Comparison of ENCODE assay signal across 9 cellular contexts in the genomic region with DNA sequence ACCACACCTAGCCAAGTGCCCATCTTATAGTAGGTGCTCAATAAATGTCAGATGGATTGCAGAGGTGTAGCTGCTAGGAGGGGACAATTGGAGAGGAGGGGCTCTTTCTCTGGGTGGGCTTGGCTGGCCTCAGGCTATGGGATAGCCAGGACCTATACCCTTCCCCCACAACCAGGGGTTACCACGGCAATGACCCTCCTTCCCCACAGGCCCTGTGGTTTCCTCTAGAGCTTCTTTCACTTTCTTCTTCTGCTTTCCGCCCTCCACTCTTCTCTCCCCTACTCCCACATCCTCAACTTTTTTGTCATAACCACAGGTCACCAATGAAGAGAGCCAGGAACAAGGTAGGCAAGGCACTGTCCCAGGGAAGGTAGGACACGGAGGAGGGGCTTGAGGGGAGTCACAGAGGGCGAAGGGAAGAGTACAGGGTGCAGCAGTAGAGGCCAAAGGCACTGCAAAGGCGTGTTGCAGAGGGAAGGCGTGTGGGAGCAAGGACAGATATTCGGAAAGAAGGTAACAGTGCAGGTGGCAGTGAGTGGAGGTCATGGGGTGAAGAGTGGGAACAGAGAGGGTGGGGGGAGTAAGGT. TPM values are rescaled to one million over a fixed set of nuclear protein-coding genes. Genes with fewer than 3 reads are reported as not detected.
DNase-seq lines count a peak whose midpoint lies in the region; ATAC-seq, FAIRE-seq and TF ChIP-seq lines count a peak whose summit lies in the region.
"Had no signal": no experiment of that assay in that cellular context is flagged by ENCODE, and none has a peak within 500 bp of the region (broad histone marks: within the 10 kb centered on the region; RNA-seq: fewer than 3 reads in every experiment).

No MANE protein-coding gene starts in this region.

- intact Hi-C loops in activated B cell treated with CpG ODN at 0.5 μM for 24 hours (cut with micrococcal nuclease): loop anchor here (1.0 kb wide), 2 partner anchors 9 to 11 kb away; no protein-coding TSS in a partner anchor

- no peaks in the 10 kb centered on the region for H3K27me3 Mint-ChIP-seq in activated B cell treated with CpG ODN at 0.5 μM for 24 hours

- POLR2A ChIA-PET in activated B cell treated with CpG ODN at 0.5 μM for 24 hours (lab: Charles Lee): interaction anchor here (0.5 to 7.3 kb wide), 11 partner anchors 9 to 115 kb away, joined by 3 to 57 read pairs (median 7); a partner anchor contains a TSS

- peak; percentile 35 for DNase-seq in NK-92 treated with Interleukin-12 subunit alpha and Interleukin-12 subunit beta, amount 100 ng/mL, for 24 hours (lab: John Stamatoyannopoulos, UW)
- DNase-seq in NK-92 (lab: John Stamatoyannopoulos, UW; ENCODE audit: unreplicated experiment) (no peak), activated B cell treated with CpG ODN at 0.5 μM for 24 hours (no peak), RCC 7860 (ENCODE audit: low spot score) (no peak), NCI-H146 treated with DMSO at 0.1 percent for 48 hours (lab: John Stamatoyannopoulos, UW; ENCODE audit: unreplicated experiment) (no peak)
- peak; percentile 58 for DNase-seq in stimulated activated CD8-positive, alpha-beta memory T cell treated with anti-CD3 and anti-CD28 coated beads, Interleukin-4, amount 100 ng/mL, for 48 hours

- no peak for FAIRE-seq in RCC 7860 (lab: Jason Lieb, UNC)

- H3K27ac Mint-ChIP-seq in activated B cell treated with CpG ODN at 0.5 μM for 24 hours: peak overlapping the region; percentile 97

- H3K4me1 Mint-ChIP-seq in activated B cell treated with CpG ODN at 0.5 μM for 24 hours: peaks cover 84% of the 10 kb centered on the region

- CTCF ChIA-PET in activated B cell treated with CpG ODN at 0.5 μM for 24 hours (lab: Charles Lee): interaction anchor here (0.7 to 14.7 kb wide), 10 partner anchors 10 to 136 kb away, joined by 3 to 298 read pairs (median 11); a partner anchor contains a TSS

- TF ChIP-seq CTCF in activated B cell treated with CpG ODN at 0.5 μM for 24 hours (IDR thresholded peaks at IDR 0.05): no peak

- no peaks in the 10 kb centered on the region for H3K9me3 Mint-ChIP-seq in activated B cell treated with CpG ODN at 0.5 μM for 24 hours

- H3K36me3 Mint-ChIP-seq in activated B cell treated with CpG ODN at 0.5 μM for 24 hours (ENCODE audit: low read depth): peaks cover 19% of the 10 kb centered on the region

- ATAC-seq in HG03108 (IDR thresholded peaks at IDR 0.05; ENCODE audit: unreplicated experiment) (peak; percentile 43), activated B cell treated with CpG ODN at 0.5 μM for 24 hours (ENCODE audit: low read depth) (peak; percentile 55), HG03196 (IDR thresholded peaks at IDR 0.05; ENCODE audit: unreplicated experiment) (no peak)

- peak overlapping the region; percentile 90 for H3K4me3 Mint-ChIP-seq in activated B cell treated with CpG ODN at 0.5 μM for 24 hours

RNA-seq across cellular contexts. Expression of a gene that starts 1.9 kb away (rescaled TPM):
- total RNA-seq in activated B cell treated with CpG ODN at 0.5 μM for 24 hours: 137 and 139 TPM in 2 replicates
- total RNA-seq: glomerular endothelial cell had no signal

RNA-seq across cellular contexts. Expression of a gene that starts 23.0 kb away (rescaled TPM):
- 5.5 and 7.5 TPM in 2 replicates for total RNA-seq in activated B cell treated with CpG ODN at 0.5 μM for 24 hours

RNA-seq across cellular contexts. Expression of a gene that starts 28.2 kb away (rescaled TPM):
- 25.7 and 34.6 TPM in 2 replicates for total RNA-seq in activated B cell treated with CpG ODN at 0.5 μM for 24 hours

RNA-seq across cellular contexts. Expression of a gene that starts 28.4 kb away (rescaled TPM):
- total RNA-seq in activated B cell treated with CpG ODN at 0.5 μM for 24 hours: 64.4 and 67.2 TPM in 2 replicates

RNA-seq across cellular contexts. Expression of a gene that starts 59.1 kb away (rescaled TPM):
- 6.2 and 8.2 TPM in 2 replicates for total RNA-seq in activated B cell treated with CpG ODN at 0.5 μM for 24 hours

Comparison
In these comparisons a context has a peak if more than half of its experiments do, and no peak if none do; other contexts are left out.
1. DNase-seq: peak in NK-92 treated with Interleukin-12 subunit alpha and Interleukin-12 subunit beta, amount 100 ng/mL, for 24 hours (single experiment) and stimulated activated CD8-positive, alpha-beta memory T cell treated with anti-CD3 and anti-CD28 coated beads, Interleukin-4, amount 100 ng/mL, for 48 hours (single experiment); none in NK-92 (single experiment), activated B cell treated with CpG ODN at 0.5 μM for 24 hours (single experiment), RCC 7860 (single experiment) and NCI-H146 treated with DMSO at 0.1 percent for 48 hours (single experiment).